8 cellular contexts compared by ENCODE assay signal in genomic region chr20:36605309-36606170, GRCh38. TPM values are rescaled to one million over a fixed set of nuclear protein-coding genes. Genes with fewer than 3 reads are reported as not detected.
DNase-seq lines count a peak whose midpoint lies in the region; ATAC-seq, FAIRE-seq and TF ChIP-seq lines count a peak whose summit lies in the region.

RAB5IF (plus strand) TSS chr20:36605779; CDS start chr20:36605952, 173 bp downstream.

- peak within 1 kb of the TSS; percentile 81 for H3K27ac ChIP-seq in WERI-Rb-1

- peaks cover 31% of the 10 kb centered on the region for H3K36me3 ChIP-seq in WERI-Rb-1
- peaks cover 11% of the 10 kb centered on the region for H3K36me3 ChIP-seq in bronchial epithelial cell (ENCODE audit: control insufficient read depth, insufficient read depth, low read length)

- TF ChIP-seq CTCF in AG04449 (IDR thresholded peaks at IDR 0.05; ENCODE audit: insufficient read depth, low read length, missing control alignments) (peak; percentile 94), WERI-Rb-1 (IDR thresholded peaks at IDR 0.05; ENCODE audit: low read depth, low read length) (peak; percentile 95), bronchial epithelial cell (IDR thresholded peaks at IDR 0.05; ENCODE audit: insufficient read depth, low read length, severe bottlenecking) (peak; percentile 97)

- H3K4me3 ChIP-seq in AG04449 (ENCODE audit: low read depth, low read length) (peak within 1 kb of the TSS; percentile 94), WERI-Rb-1 (ENCODE audit: low read depth, low read length) (peak within 1 kb of the TSS; percentile 89), bronchial epithelial cell (ENCODE audit: low read depth, low read length) (peak within 1 kb of the TSS; percentile 97)

- H3K9me3 ChIP-seq in WERI-Rb-1 (ENCODE audit: severe bottlenecking): no peaks in the 10 kb centered on the region

- DNase-seq in AG04449 (ENCODE audit: low read depth, low spot score) (peak; percentile 78), NCI-H2196 treated with DMSO at 0.1 percent for 48 hours (lab: John Stamatoyannopoulos, UW; ENCODE audit: unreplicated experiment) (peak; percentile 93), WERI-Rb-1 (peak; percentile 99), bronchial epithelial cell (ENCODE audit: low read depth) (peak; percentile 95), iPS-NIHi7 (ENCODE audit: extremely low spot score) (peak; percentile 96), smooth muscle cell of the brain vasculature (ENCODE audit: low read depth, low spot score) (peak; percentile 99)

- CTCF ChIA-PET in AG04449 (lab: Yijun Ruan, JAX): interaction anchor here (0.6 to 5.7 kb wide), 35 partner anchors 10 to 313 kb away, joined by 3 to 99 read pairs (median 5); partner anchors contain the start of genes MYL9 and TGIF2

- POLR2A ChIA-PET in AG04449 (lab: Yijun Ruan, JAX): interaction anchor here (0.7 to 1.6 kb wide), 6 partner anchors 15 to 457 kb away, joined by 3 to 5 read pairs (median 4); no protein-coding TSS in a partner anchor

- ATAC-seq in GM18868 (IDR thresholded peaks at IDR 0.05; ENCODE audit: unreplicated experiment) (peak; percentile 87), HG03135 (IDR thresholded peaks at IDR 0.05; ENCODE audit: unreplicated experiment) (peak; percentile 83)

- FAIRE-seq in bronchial epithelial cell (lab: Jason Lieb, UNC): peak; percentile 28

- H3K27me3 ChIP-seq in WERI-Rb-1 (ENCODE audit: insufficient read depth, low read depth, severe bottlenecking): no peaks in the 10 kb centered on the region
- no peaks in the 10 kb centered on the region for H3K27me3 ChIP-seq in bronchial epithelial cell (ENCODE audit: control insufficient read depth, insufficient read depth, low read length)

RNA-seq across cellular contexts. Expression of gene RAB5IF, which starts in this region (rescaled TPM):
- total RNA-seq in bronchial epithelial cell: 105 and 120 TPM in 2 replicates

Comparison
In these comparisons a context has a peak if more than half of its experiments do, and no peak if none do; other contexts are left out.
1. Peak in every context shown above with its lines: DNase-seq, ATAC-seq, H3K4me3 ChIP-seq and H3K27ac ChIP-seq.